ENCODE assay signal across 15 cellular contexts in the genomic region with DNA sequence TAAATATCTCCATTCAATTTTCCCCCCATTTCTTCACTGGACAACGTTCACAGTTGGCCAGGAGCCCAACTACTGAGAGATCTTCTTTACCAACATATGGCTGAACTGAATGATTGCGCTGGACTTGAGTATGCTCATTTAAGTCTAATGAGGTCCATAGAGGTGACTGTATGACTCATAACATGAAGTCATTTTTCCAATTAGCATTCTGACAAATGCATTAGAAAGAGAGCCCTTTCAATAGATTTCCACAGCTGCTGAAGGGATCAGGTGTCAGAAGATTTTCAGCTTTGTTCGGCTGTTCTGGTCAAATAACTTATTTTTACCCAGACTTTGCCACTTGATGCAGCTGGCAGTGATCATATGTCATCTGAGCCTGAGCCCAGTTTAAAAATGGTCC.
A peak's percentile ranks its signal among the peaks of the same experiment; 100 is the strongest.
DNase-seq lines count a peak whose midpoint lies in the region; TF ChIP-seq lines count a peak whose summit lies in the region.
"Had no signal": no experiment of that assay in that cellular context is flagged by ENCODE, and none has a peak within 500 bp of the region (broad histone marks: within the 10 kb centered on the region; RNA-seq: fewer than 3 reads in every experiment).

No MANE protein-coding gene starts in this region.

- peak overlapping the region in 3 of 5 experiments; percentile 11 to 49 (median 43) for H3K27ac Mint-ChIP-seq in brain
- H3K27ac Mint-ChIP-seq in activated T-helper 2 cell treated with anti-CD3 and anti-CD28 coated beads, Interferon-gamma antibody, Interleukin-2, Interleukin-4, amounts not matched to agents 10 μg/mL and 5 μg/mL and 100 μg/mL, durations not matched to agents 14 hours and 24 hours and 36 hours, result no peak overlapping the region
- H3K27ac Mint-ChIP-seq: memory B cell had no signal

- POLR2A ChIA-PET in A673 (lab: Charles Lee; ENCODE audit: low non-redundant PET), result no interaction called here
- POLR2A ChIA-PET in HEK293T (lab: Yijun Ruan, JAX), result no interaction called here

- H3K27me3 Mint-ChIP-seq in brain, result no peaks in the 10 kb centered on the region
- H3K27me3 Mint-ChIP-seq in activated T-helper 2 cell treated with anti-CD3 and anti-CD28 coated beads, Interferon-gamma antibody, Interleukin-2, Interleukin-4, amounts not matched to agents 10 μg/mL and 5 μg/mL and 100 μg/mL, durations not matched to agents 14 hours and 24 hours and 36 hours (ENCODE audit: low read depth), result no peaks in the 10 kb centered on the region
- H3K27me3 Mint-ChIP-seq: memory B cell had no signal

- H3K4me1 Mint-ChIP-seq in brain, result peaks cover 13% of the 10 kb centered on the region
- no peaks in the 10 kb centered on the region for H3K4me1 Mint-ChIP-seq in activated T-helper 2 cell treated with anti-CD3 and anti-CD28 coated beads, Interferon-gamma antibody, Interleukin-2, Interleukin-4, amounts not matched to agents 10 μg/mL and 5 μg/mL and 100 μg/mL, durations not matched to agents 14 hours and 24 hours and 36 hours (ENCODE audit: low read depth)
- H3K4me1 Mint-ChIP-seq: memory B cell had no signal

- no TSS peak for BruUV-seq in A673 (replicated peaks; lab: Mats Ljungman, UMichigan)

- no peak for TF ChIP-seq EP300 in stomach (IDR thresholded peaks at IDR 0.05)

- peak; percentile 52 for DNase-seq in A673 (ENCODE audit: low spot score)
- peak; percentile 66 for DNase-seq in NCI-H128 (lab: John Stamatoyannopoulos, UW; ENCODE audit: unreplicated experiment)
- DNase-seq in NCI-H446 (lab: John Stamatoyannopoulos, UW), result peak; percentile 53 to 92
- DNase-seq in HEK293T (ENCODE audit: extremely low spot score), result no peak
- DNase-seq in stomach, result no peak
- DNase-seq in breast epithelium (ENCODE audit: low spot score in 2 of 2), result no peak
- DNase-seq in activated T-helper 2 cell treated with anti-CD3 and anti-CD28 coated beads, Interferon-gamma antibody, Interleukin-2, Interleukin-4, amounts not matched to agents 10 μg/mL and 5 μg/mL and 100 μg/mL, durations not matched to agents 14 hours and 24 hours and 36 hours (ENCODE audit: low spot score), result no peak
- DNase-seq: activated naive CD4-positive, alpha-beta T cell treated with anti-CD3 and anti-CD28 coated beads, Interleukin-2, amount 50 U/mL, for 16 hours; IMR-90; occipital lobe; Right ventricle myocardium superior; tibial artery had no signal

- no peak overlapping the region for H3K4me3 Mint-ChIP-seq in brain
- H3K4me3 Mint-ChIP-seq in activated T-helper 2 cell treated with anti-CD3 and anti-CD28 coated beads, Interferon-gamma antibody, Interleukin-2, Interleukin-4, amounts not matched to agents 10 μg/mL and 5 μg/mL and 100 μg/mL, durations not matched to agents 14 hours and 24 hours and 36 hours (ENCODE audit: low read depth), result no peak overlapping the region
- H3K4me3 Mint-ChIP-seq: memory B cell had no signal

- intact Hi-C loops in A673 (cut with micrococcal nuclease; ENCODE audit: unreplicated experiment), result no loop called here
- intact Hi-C loops in stomach (cut with DNase I; ENCODE audit: low total_unique reads), result no loop called here
- intact Hi-C loops in breast epithelium (cut with DNase I; ENCODE audit: low total_unique reads), result no loop called here
- intact Hi-C loops in activated T-helper 2 cell treated with anti-CD3 and anti-CD28 coated beads, Interferon-gamma antibody, Interleukin-2, Interleukin-4, amounts not matched to agents 10 μg/mL and 5 μg/mL and 100 μg/mL, durations not matched to agents 14 hours and 24 hours and 36 hours (cut with micrococcal nuclease), result no loop called here

- H3K9me3 Mint-ChIP-seq in brain, result peaks cover 0 to 7% (median 0%) of the 10 kb centered on the region in 5 experiments
- peaks cover 8% of the 10 kb centered on the region for H3K9me3 Mint-ChIP-seq in activated T-helper 2 cell treated with anti-CD3 and anti-CD28 coated beads, Interferon-gamma antibody, Interleukin-2, Interleukin-4, amounts not matched to agents 10 μg/mL and 5 μg/mL and 100 μg/mL, durations not matched to agents 14 hours and 24 hours and 36 hours
- H3K9me3 Mint-ChIP-seq: memory B cell had no signal

- no peaks in the 10 kb centered on the region for H3K36me3 Mint-ChIP-seq in brain
- H3K36me3 Mint-ChIP-seq in activated T-helper 2 cell treated with anti-CD3 and anti-CD28 coated beads, Interferon-gamma antibody, Interleukin-2, Interleukin-4, amounts not matched to agents 10 μg/mL and 5 μg/mL and 100 μg/mL, durations not matched to agents 14 hours and 24 hours and 36 hours (ENCODE audit: low read depth), result no peaks in the 10 kb centered on the region
- H3K36me3 Mint-ChIP-seq: memory B cell had no signal

- H3K27me3 ChIP-seq in A673 (replicated peaks; ENCODE audit: insufficient read depth, low read depth, low read length, poor library complexity), result no peaks in the 10 kb centered on the region
- H3K27me3 ChIP-seq in stomach, result no peaks in the 10 kb centered on the region
- no peaks in the 10 kb centered on the region for H3K27me3 ChIP-seq in breast epithelium
- H3K27me3 ChIP-seq: tibial artery had no signal

- CTCF ChIA-PET in A673 (lab: Charles Lee), result no interaction called here
- CTCF ChIA-PET in HEK293T (lab: Yijun Ruan, JAX), result no interaction called here

- TF ChIP-seq CTCF in A673 (conservative IDR thresholded peaks at IDR 0.05; ENCODE audit: low read depth, low read length) (no peak), brain (conservative IDR thresholded peaks at IDR 0.05) (no peak), stomach (IDR thresholded peaks at IDR 0.05) (no peak), breast epithelium (IDR thresholded peaks at IDR 0.05) (no peak)

- no peaks in the 10 kb centered on the region for H3K9me3 ChIP-seq in A673 (ENCODE audit: low read depth, low read length, poor library complexity, severe bottlenecking)
- H3K9me3 ChIP-seq in stomach, result no peaks in the 10 kb centered on the region
- H3K9me3 ChIP-seq in breast epithelium, result no peaks in the 10 kb centered on the region
- H3K9me3 ChIP-seq: tibial artery had no signal

- H3K4me3 ChIP-seq in A673 (ENCODE audit: low read depth, low read length, poor library complexity, severe bottlenecking) (no peak overlapping the region), stomach (no peak overlapping the region), breast epithelium (no peak overlapping the region)
- H3K4me3 ChIP-seq: tibial artery had no signal

- H3K36me3 ChIP-seq in A673 (ENCODE audit: insufficient read depth, low read length, poor library complexity, severe bottlenecking) (no peaks in the 10 kb centered on the region), stomach (no peaks in the 10 kb centered on the region), breast epithelium (no peaks in the 10 kb centered on the region)
- H3K36me3 ChIP-seq: tibial artery had no signal

- H3K27ac ChIP-seq in A673 (ENCODE audit: low read depth, low read length, poor library complexity, severe bottlenecking), result no peak overlapping the region
- H3K27ac ChIP-seq in stomach, result no peak overlapping the region
- H3K27ac ChIP-seq in breast epithelium, result no peak overlapping the region
- H3K27ac ChIP-seq: epithelial cell of prostate, tibial artery had no signal

- WGBS in stomach, 5 donors, result 61 to 72% (median 70%) methylated on average over 3 of the region's 3 CpGs

- TF ChIP-seq POLR2A in stomach (IDR thresholded peaks at IDR 0.05) (no peak), breast epithelium (IDR thresholded peaks at IDR 0.05) (no peak)

- H3K4me1 ChIP-seq in A673 (ENCODE audit: insufficient read depth, low read length, poor library complexity, severe bottlenecking) (no peaks in the 10 kb centered on the region), stomach (no peaks in the 10 kb centered on the region), breast epithelium (no peaks in the 10 kb centered on the region)
- H3K4me1 ChIP-seq: tibial artery had no signal

TF ChIP-seq in HEK293T, 16 proteins besides CTCF, POLR2A, EP300 and RAD21:
- TF ChIP-seq HDGF (IDR thresholded peaks at IDR 0.05; ENCODE audit: borderline replicate concordance) (no peak), L3MBTL2 (conservative IDR thresholded peaks at IDR 0.05) (no peak), FOXA1 (IDR thresholded peaks at IDR 0.05) (no peak), TARDBP (IDR thresholded peaks at IDR 0.05) (no peak), ZNF384 (IDR thresholded peaks at IDR 0.05) (no peak), PKNOX1 (IDR thresholded peaks at IDR 0.05) (no peak), SUZ12 (IDR thresholded peaks at IDR 0.05) (no peak), NFRKB (IDR thresholded peaks at IDR 0.05) (no peak), FOXM1 (IDR thresholded peaks at IDR 0.05; ENCODE audit: borderline replicate concordance) (no peak), FOXK2 (IDR thresholded peaks at IDR 0.05) (no peak), BHLHE40 (IDR thresholded peaks at IDR 0.05; ENCODE audit: borderline replicate concordance) (no peak), ARNT (IDR thresholded peaks at IDR 0.05) (no peak)

Comparison
In these comparisons a context has a peak if more than half of its experiments do, and no peak if none do; other contexts are left out.
1. DNase-seq: peak in A673 (single experiment), NCI-H128 (single experiment) and NCI-H446 (2 of 2); none in HEK293T (single experiment), stomach (single experiment), breast epithelium (0 of 2) and activated T-helper 2 cell treated with anti-CD3 and anti-CD28 coated beads, Interferon-gamma antibody, Interleukin-2, Interleukin-4, amounts not matched to agents 10 μg/mL and 5 μg/mL and 100 μg/mL, durations not matched to agents 14 hours and 24 hours and 36 hours (single experiment).